In the genomic region with DNA sequence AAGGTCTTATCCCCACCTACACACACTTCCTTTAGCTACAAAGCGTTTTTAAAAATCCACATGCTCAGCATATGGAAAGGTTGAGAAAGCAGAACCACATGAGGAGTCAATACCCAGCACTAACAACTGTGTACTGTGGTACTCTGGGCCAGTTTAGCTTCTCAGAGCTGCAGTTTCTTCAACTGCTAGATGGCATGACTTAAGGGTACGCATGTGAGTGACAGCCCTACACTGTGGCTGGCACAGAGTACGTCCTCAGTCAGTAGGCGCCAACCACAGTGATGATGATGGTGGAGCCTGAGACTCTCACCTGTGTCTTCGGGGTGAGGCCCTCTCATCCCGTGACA, we compare ENCODE assay signal across 1 cellular context.
TF ChIP-seq lines count a peak whose summit lies in the region.

No MANE protein-coding gene starts in this region.

TF ChIP-seq in endothelial cell of umbilical vein, 7 proteins besides CTCF, POLR2A, EP300 and RAD21:
- TF ChIP-seq POLR2AphosphoS5 (IDR thresholded peaks at IDR 0.05; ENCODE audit: insufficient read depth, low read depth, low read length) = no peak
- TF ChIP-seq FOS (IDR thresholded peaks at IDR 0.05; ENCODE audit: borderline replicate concordance, insufficient read depth, low read length) = no peak
- TF ChIP-seq, protein P1, sequence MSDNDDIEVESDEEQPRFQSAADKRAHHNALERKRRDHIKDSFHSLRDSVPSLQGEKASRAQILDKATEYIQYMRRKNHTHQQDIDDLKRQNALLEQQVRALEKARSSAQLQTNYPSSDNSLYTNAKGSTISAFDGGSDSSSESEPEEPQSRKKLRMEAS (IDR thresholded peaks at IDR 0.05; ENCODE audit: insufficient read depth, insufficient read length) = no peak
- no peak for TF ChIP-seq MYC (IDR thresholded peaks at IDR 0.05; ENCODE audit: low read depth, low read length)
- TF ChIP-seq EZH2 (IDR thresholded peaks at IDR 0.05; ENCODE audit: borderline replicate concordance, low read depth, low read length, severe bottlenecking) = no peak
- no peak for TF ChIP-seq GATA2 (IDR thresholded peaks at IDR 0.05; ENCODE audit: insufficient read depth, insufficient read length, low read depth, low read length)
- no peak for TF ChIP-seq JUN (IDR thresholded peaks at IDR 0.05; ENCODE audit: borderline replicate concordance, insufficient read depth, insufficient read length, low read depth)
